ENCODE assay signal across 21 cellular contexts in the genomic region with DNA sequence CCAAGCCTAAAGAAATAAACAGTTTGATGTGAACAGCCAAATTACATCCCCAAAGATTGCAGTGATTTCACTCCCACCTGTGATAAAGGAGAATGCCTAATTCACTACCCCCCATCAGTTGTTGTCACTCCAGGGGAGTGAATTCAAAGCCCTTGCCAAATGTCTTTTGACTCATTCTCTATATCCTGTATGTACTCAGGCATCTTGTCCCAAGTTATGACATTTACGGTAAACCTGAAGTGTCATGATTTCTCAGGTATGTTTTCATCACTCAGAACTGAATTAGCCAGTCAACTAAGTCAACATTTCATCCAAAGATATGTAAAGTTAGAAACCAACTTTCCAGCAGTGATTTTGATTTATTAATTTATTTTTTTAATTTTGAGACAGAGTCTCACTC.
"Had no signal": no experiment of that assay in that cellular context is flagged by ENCODE, and none has a peak within 500 bp of the region (broad histone marks: within the 10 kb centered on the region; RNA-seq: fewer than 3 reads in every experiment).

No MANE protein-coding gene starts in this region.

- H3K36me3 Mint-ChIP-seq: naive B cell had no signal

- H3K36me3 ChIP-seq: heart left ventricle, pancreas, tibial artery, upper lobe of right lung, vagina had no signal

- H3K4me1 ChIP-seq: pancreas, upper lobe of right lung, vagina had no signal

- H3K27ac ChIP-seq: pancreas, tibial artery, upper lobe of right lung, vagina had no signal

- H3K4me3 Mint-ChIP-seq: naive B cell, nephron had no signal

- FAIRE-seq: endometrium, frontal cortex, islet of Langerhans, pancreas, small intestine had no signal

- H3K27me3 ChIP-seq: heart left ventricle, pancreas, tibial artery, upper lobe of right lung, vagina had no signal

- H3K27me3 Mint-ChIP-seq: naive B cell, progenitor cell of endocrine pancreas had no signal

- ATAC-seq: esophagus mucosa, heart left ventricle, pancreas, right cardiac atrium, upper lobe of right lung had no signal

- DNase-seq: effector memory CD4-positive, alpha-beta T cell; heart left ventricle; hypothalamus; kidney glomerular epithelial cell; mesendoderm; naive B cell; occipital lobe; pancreas; right cardiac atrium; small intestine; stimulated activated CD4-positive, alpha-beta T cell treated with anti-CD3 and anti-CD28 coated beads, Interleukin-12 subunit alpha, Interleukin-12 subunit beta, amount 100 ng/mL, for 4 hours; stimulated activated naive CD4-positive, alpha-beta T cell treated with Interleukin-2 at 50 U/mL for 16 hours; tibial artery; upper lobe of right lung had no signal

- H3K4me3 ChIP-seq: heart left ventricle, pancreas, tibial artery, upper lobe of right lung, vagina had no signal

- H3K27ac Mint-ChIP-seq: nephron, progenitor cell of endocrine pancreas had no signal
